ENCODE assay signal across 12 cellular contexts in the genomic region with DNA sequence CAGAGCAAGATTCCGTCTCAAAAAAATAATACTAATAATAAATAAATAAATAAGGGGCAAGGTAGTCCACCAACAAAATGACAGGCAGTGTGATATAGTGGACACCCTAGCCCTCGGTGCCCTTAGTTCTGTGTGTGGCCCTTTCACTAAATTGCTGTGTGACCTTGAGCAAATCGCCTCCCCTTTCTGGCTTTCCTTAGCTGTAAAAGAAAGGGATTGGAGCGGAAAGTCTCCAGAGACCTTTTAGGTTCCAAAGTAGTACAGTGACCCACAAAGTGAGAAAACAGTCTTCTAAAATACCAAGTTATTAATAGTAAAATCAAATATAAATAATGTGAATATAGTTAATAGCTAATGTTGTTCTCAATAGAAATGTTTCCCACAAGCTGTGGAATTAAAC. TPM values are rescaled to one million over a fixed set of nuclear protein-coding genes. Genes with fewer than 3 reads are reported as not detected.
DNase-seq lines count a peak whose midpoint lies in the region; FAIRE-seq and TF ChIP-seq lines count a peak whose summit lies in the region.
"Had no signal": no experiment of that assay in that cellular context is flagged by ENCODE, and none has a peak within 500 bp of the region (broad histone marks: within the 10 kb centered on the region; RNA-seq: fewer than 3 reads in every experiment).

No MANE protein-coding gene starts in this region.

- H3K9ac ChIP-seq in skeletal muscle satellite cell (ENCODE audit: low read depth, low read length), result peak overlapping the region; percentile 91

- DNase-seq in Calu3 (no peak), adrenal gland (peak in 1 of 7 donors; percentile 57), foreskin fibroblast (no peak), GM10266 (ENCODE audit: extremely low spot score) (no peak), frontal cortex (ENCODE audit: low spot score in 2 of 2) (no peak), mesenteric fat pad (ENCODE audit: low spot score) (no peak)
- no peak for DNase-seq in activated naive CD4-positive, alpha-beta T cell treated with anti-CD3 and anti-CD28 coated beads, Interleukin-2, amount 50 U/mL, for 16 hours
- DNase-seq: activated gamma-delta T cell; NCI-H2107; stimulated activated CD4-positive, alpha-beta T cell treated with anti-CD3 and anti-CD28 coated beads, Interleukin-15, amount 100 ng/mL, for 24 hours had no signal

- H3K9me3 Mint-ChIP-seq in Calu3 (ENCODE audit: low read depth, unreplicated experiment), result no peaks in the 10 kb centered on the region
- H3K9me3 Mint-ChIP-seq: T-helper 1 cell treated with Interleukin-12 subunit alpha and Interleukin-12 subunit beta and Interleukin-4 antibody, amounts not matched to agents 30 μg/mL and 1 μg/mL, for 36 hours had no signal

- TF ChIP-seq CTCF in Calu3 (IDR thresholded peaks at IDR 0.05; ENCODE audit: unreplicated experiment) (no peak), adrenal gland (IDR thresholded peaks at IDR 0.05) (no peak), foreskin fibroblast (IDR thresholded peaks at IDR 0.05; ENCODE audit: low read depth, low read length) (no peak), GM10266 (IDR thresholded peaks at IDR 0.05; ENCODE audit: control insufficient read depth, insufficient read depth, low read depth, missing control alignments) (no peak)

- 27 to 34% (median 30%) methylated on average over 4 of the region's 4 CpGs for WGBS in adrenal gland, 4 donors

- no TSS peak for BruUV-seq in Calu3 (replicated peaks; lab: Mats Ljungman, UMichigan)

- H3K27ac ChIP-seq in adrenal gland, result peak overlapping the region; percentile 92 to 99 (median 98)

- H3K36me3 ChIP-seq in adrenal gland (replicated peaks in 1 of 2) (no peaks in the 10 kb centered on the region), skeletal muscle satellite cell (ENCODE audit: insufficient read depth, low read length) (peaks cover 26% of the 10 kb centered on the region)

- H3K4me3 ChIP-seq in adrenal gland (peak overlapping the region in 2 of 4 donors; percentile 36 to 54), foreskin fibroblast (ENCODE audit: low read depth in 1 of 2, low read length in 2 of 2) (peak overlapping the region; percentile 88 to 96), skeletal muscle satellite cell (ENCODE audit: low read length) (peak overlapping the region; percentile 69)

- H3K4me2 ChIP-seq in skeletal muscle satellite cell (ENCODE audit: low read length), result peak overlapping the region; percentile 94

- TF ChIP-seq POLR2A in adrenal gland (IDR thresholded peaks at IDR 0.05), result no peak

- CTCF ChIA-PET in Calu3 (lab: Charles Lee), result interaction anchor here (1.3 to 11.1 kb wide), 2 partner anchors 24 to 103 kb away, joined by 5 to 356 read pairs; no protein-coding TSS in a partner anchor

- H3K4me1 Mint-ChIP-seq in Calu3 (ENCODE audit: low read depth, unreplicated experiment), result peaks cover 94% of the 10 kb centered on the region

- FAIRE-seq in frontal cortex (lab: Jason Lieb, UNC), result no peak

- H3K27ac Mint-ChIP-seq in Calu3 (ENCODE audit: unreplicated experiment), result peak overlapping the region; percentile 99

- peak overlapping the region; percentile 82 for H3K4me3 Mint-ChIP-seq in Calu3 (ENCODE audit: low read depth, unreplicated experiment)
- H3K4me3 Mint-ChIP-seq: T-helper 1 cell treated with Interleukin-12 subunit alpha and Interleukin-12 subunit beta and Interleukin-4 antibody, amounts not matched to agents 30 μg/mL and 1 μg/mL, for 36 hours had no signal

- peaks cover 98% of the 10 kb centered on the region for H3K36me3 Mint-ChIP-seq in Calu3 (ENCODE audit: insufficient read depth, unreplicated experiment)

- H3K4me1 ChIP-seq in adrenal gland (replicated peaks in 1 of 2), result peaks cover 96 to 99% of the 10 kb centered on the region in 2 donors
- H3K4me1 ChIP-seq in skeletal muscle satellite cell (ENCODE audit: control insufficient read depth, insufficient read depth, low read length), result peaks cover 89% of the 10 kb centered on the region

- intact Hi-C loops in Calu3 (cut with micrococcal nuclease; ENCODE audit: unreplicated experiment) (no loop called here), adrenal gland (cut with DNase I) (no loop called here)

- H3K27me3 ChIP-seq in adrenal gland (no peaks in the 10 kb centered on the region), skeletal muscle satellite cell (ENCODE audit: control insufficient read depth, insufficient read depth, low read length) (no peaks in the 10 kb centered on the region)

- H3K9me3 ChIP-seq in adrenal gland (replicated peaks in 1 of 3) (no peaks in the 10 kb centered on the region), skeletal muscle satellite cell (replicated peaks; ENCODE audit: low read length) (no peaks in the 10 kb centered on the region)

- no peaks in the 10 kb centered on the region for H3K27me3 Mint-ChIP-seq in Calu3 (ENCODE audit: unreplicated experiment)

RNA-seq across cellular contexts. Expression of a gene that starts 7.6 kb away (rescaled TPM):
- total RNA-seq in Calu3 (2022) (499 and 514 TPM in 2 replicates), adrenal gland (100 to 1,000 TPM; 231 to 591 (median 395) TPM), frontal cortex (14.3 TPM), mesenteric fat pad (901 TPM)
- polyA plus RNA-seq in adrenal gland, result 100 to 1,000 TPM; 140 to 458 (median 374) TPM
- total RNA-seq in skeletal muscle satellite cell (2012; rRNA removed), result 967 and 1,030 TPM in 2 replicates

RNA-seq across cellular contexts. Expression of a gene that starts 31.3 kb away (rescaled TPM):
- 6.9 and 7.2 TPM in 2 replicates for total RNA-seq in Calu3 (2022)
- total RNA-seq in adrenal gland, result 1 to 10 TPM in 6 of 8 donors, under 1 TPM in 2; 0.30 to 4.8 (median 1.6) TPM
- polyA plus RNA-seq in adrenal gland, result 1 to 10 TPM in 2 of 3 donors, under 1 TPM in 1; 0.93 to 3.1 (median 2.4) TPM
- 0.25 TPM in 1 of 2 replicates, not detected in the other for total RNA-seq in skeletal muscle satellite cell (2012; rRNA removed)
- 22.0 TPM for total RNA-seq in frontal cortex
- total RNA-seq in mesenteric fat pad, result 31.9 TPM

RNA-seq across cellular contexts. Expression of a gene that starts 39.8 kb away (rescaled TPM):
- 3.3 and 5.0 TPM in 2 replicates for total RNA-seq in Calu3 (2022)
- 1 to 10 TPM in 3 of 8 donors, under 1 TPM in 5; 0.09 to 2.1 (median 0.50) TPM for total RNA-seq in adrenal gland
- polyA plus RNA-seq in adrenal gland, result under 1 TPM; 0.17 to 0.27 (median 0.24) TPM
- total RNA-seq in skeletal muscle satellite cell (2012; rRNA removed), result 0.51 and 3.5 TPM in 2 replicates
- total RNA-seq in frontal cortex, result 43.2 TPM
- 0.58 TPM for total RNA-seq in mesenteric fat pad

Comparison
In these comparisons a context has a peak if more than half of its experiments do, and no peak if none do; other contexts are left out.
1. RNA of a gene that starts 7.6 kb away (total RNA-seq): 901 TPM in mesenteric fat pad (single experiment), 499 to 514 TPM in Calu3 and 231 to 591 TPM in adrenal gland; 14.3 TPM in frontal cortex (single experiment); every median in the first group is over 10 times any median in the second.